ENCODE assay signal across 8 cellular contexts in the genomic region with DNA sequence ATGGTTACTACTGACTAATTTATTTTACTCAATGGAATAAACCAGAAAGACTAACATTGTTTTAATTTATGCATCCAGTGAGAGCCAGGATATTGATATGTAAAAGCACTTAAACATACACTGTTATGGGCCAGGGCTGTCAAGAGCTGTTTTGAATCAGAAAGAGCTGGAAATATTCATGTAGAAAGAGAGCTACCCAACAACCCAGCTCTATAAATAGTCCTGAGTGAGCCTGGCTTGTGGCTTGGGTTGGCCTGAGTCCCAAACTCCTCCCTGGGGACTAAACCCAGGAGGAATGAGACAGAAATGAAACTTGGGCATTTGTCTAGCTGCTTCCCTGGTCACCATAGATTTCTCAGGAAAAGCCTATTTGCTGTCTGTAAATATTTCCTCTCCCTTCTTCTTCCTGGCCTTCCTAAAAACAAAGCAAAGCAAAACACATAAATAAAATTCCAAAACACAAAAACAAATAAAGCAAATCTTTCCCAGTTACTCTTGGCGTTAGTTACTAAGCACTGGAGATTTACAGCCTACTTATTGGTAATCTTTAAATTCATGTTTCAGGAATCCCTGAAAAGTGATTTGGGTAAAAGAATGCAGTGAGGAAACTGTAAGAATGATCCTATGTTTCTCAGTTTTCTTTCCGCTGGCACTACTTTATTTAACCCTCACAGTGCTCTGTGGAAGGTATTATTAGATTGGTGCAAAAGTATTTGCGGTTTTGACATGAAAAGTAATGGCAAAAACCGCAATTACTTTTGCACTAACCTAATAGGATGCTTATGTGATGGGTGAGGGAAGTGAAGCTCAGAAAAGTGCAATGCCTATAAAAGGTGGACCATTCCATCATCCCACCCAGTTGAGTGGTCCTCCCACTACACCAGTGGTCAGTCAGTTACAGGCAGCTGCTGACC.
DNase-seq lines count a peak whose midpoint lies in the region; ATAC-seq, FAIRE-seq and TF ChIP-seq lines count a peak whose summit lies in the region.

No MANE protein-coding gene starts in this region.

- intact Hi-C loops in pancreas (cut with DNase I), result no loop called here

- no peaks in the 10 kb centered on the region for H3K36me3 ChIP-seq in pancreas

- no peak for TF ChIP-seq CTCF in fibroblast of mammary gland (conservative IDR thresholded peaks at IDR 0.05; ENCODE audit: control insufficient read depth, insufficient read depth, low read depth, low read length)
- TF ChIP-seq CTCF in pancreas (IDR thresholded peaks at IDR 0.05), result no peak

- WGBS in pancreas, 2 donors, result 58 to 64% methylated on average over 4 of the region's 4 CpGs

- H3K27ac ChIP-seq in pancreas, result peak overlapping the region in 2 of 4 donors; percentile 20 to 26

- H3K27me3 ChIP-seq in pancreas, result no peaks in the 10 kb centered on the region

- FAIRE-seq in pancreas (lab: Jason Lieb, UNC), result no peak

- H3K4me1 ChIP-seq in pancreas, result peaks cover 0 to 6% (median 0%) of the 10 kb centered on the region in 3 donors

- H3K4me3 ChIP-seq in fibroblast of mammary gland (ENCODE audit: control insufficient read depth, low read depth, low read length) (no peak overlapping the region), pancreas (no peak overlapping the region)

- ATAC-seq in pancreas (peak; percentile 64 to 91 (median 86)), HG03354 (IDR thresholded peaks at IDR 0.05; ENCODE audit: poor library complexity, severe bottlenecking, unreplicated experiment) (no peak), GM21381 (IDR thresholded peaks at IDR 0.05; ENCODE audit: unreplicated experiment) (no peak), GM19395 (IDR thresholded peaks at IDR 0.05; ENCODE audit: unreplicated experiment) (no peak)

- peak; percentile 39 for DNase-seq in GOT3 (lab: John Stamatoyannopoulos, UW)
- DNase-seq in OCI-M1 (lab: John Stamatoyannopoulos, UW), result peak; percentile 10
- peak; percentile 87 for DNase-seq in fibroblast of mammary gland (ENCODE audit: low read depth)
- peak; percentile 21 to 71 (median 56) for DNase-seq in pancreas
- no peak for DNase-seq in activated CD4-positive, CD25-positive, alpha-beta regulatory T cell (lab: John Stamatoyannopoulos, UW)

- no peaks in the 10 kb centered on the region for H3K9me3 ChIP-seq in pancreas

Comparison
In these comparisons a context has a peak if more than half of its experiments do, and no peak if none do; other contexts are left out.
1. DNase-seq: peak in GOT3 (single experiment), OCI-M1 (single experiment), fibroblast of mammary gland (single experiment) and pancreas (6 of 6); none in activated CD4-positive, CD25-positive, alpha-beta regulatory T cell (0 of 4).
2. ATAC-seq: peak in pancreas (4 of 4); none in HG03354 (single experiment), GM21381 (single experiment) and GM19395 (single experiment).